10 cellular contexts compared by ENCODE assay signal in the genomic region with DNA sequence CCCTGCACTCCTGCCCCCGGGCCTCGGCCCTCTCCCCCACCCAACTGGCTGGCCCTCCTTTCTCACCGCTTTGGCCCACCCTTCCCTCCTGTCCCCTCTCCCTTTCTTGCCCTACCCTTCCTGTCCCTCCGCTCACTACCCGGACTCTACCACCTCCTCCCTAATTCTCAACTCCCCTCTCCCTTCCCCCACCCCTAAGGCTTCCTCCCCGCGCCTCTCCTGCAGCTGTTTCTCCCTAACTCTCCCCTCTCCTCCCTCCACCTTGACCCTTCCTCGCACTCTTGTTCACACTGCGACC. TPM values are rescaled to one million over a fixed set of nuclear protein-coding genes. Genes with fewer than 3 reads are reported as not detected.
DNase-seq lines count a peak whose midpoint lies in the region; ATAC-seq and TF ChIP-seq lines count a peak whose summit lies in the region.
"Had no signal": no experiment of that assay in that cellular context is flagged by ENCODE, and none has a peak within 500 bp of the region (broad histone marks: within the 10 kb centered on the region; RNA-seq: fewer than 3 reads in every experiment).

No MANE protein-coding gene starts in this region.

- H3K36me3 Mint-ChIP-seq in T-helper 1 cell treated with Interleukin-12 subunit alpha and Interleukin-12 subunit beta and Interleukin-4 antibody, amounts not matched to agents 30 μg/mL and 1 μg/mL, for 36 hours (ENCODE audit: low read depth) = no peaks in the 10 kb centered on the region

- intact Hi-C loops in right lobe of liver (cut with DNase I) = no loop called here

- H3K4me3 ChIP-seq in cardiac fibroblast (replicated peaks in 1 of 2; ENCODE audit: low read depth in 2 of 2, low read length in 2 of 2) (peak overlapping the region; percentile 39 to 43), right lobe of liver (peak overlapping the region; percentile 41 to 61 (median 58)), BE2C (ENCODE audit: low read depth, low read length) (no peak overlapping the region)
- H3K4me3 ChIP-seq: HAP-1 had no signal

- H3K4me3 Mint-ChIP-seq in T-helper 1 cell treated with Interleukin-12 subunit alpha and Interleukin-12 subunit beta and Interleukin-4 antibody, amounts not matched to agents 30 μg/mL and 1 μg/mL, for 36 hours = peak overlapping the region; percentile 76

- no peak for DNase-seq in T-helper 1 cell
- no peak for DNase-seq in cardiac fibroblast (ENCODE audit: low read depth in 2 of 2)
- no peak for DNase-seq in right lobe of liver
- no peak for DNase-seq in BE2C

- H3K27me3 ChIP-seq in right lobe of liver (no peaks in the 10 kb centered on the region), BE2C (no peaks in the 10 kb centered on the region)

- H3K9me3 ChIP-seq in right lobe of liver = no peaks in the 10 kb centered on the region
- no peaks in the 10 kb centered on the region for H3K9me3 ChIP-seq in BE2C
- H3K9me3 ChIP-seq: HAP-1 had no signal

- H3K4me1 Mint-ChIP-seq in T-helper 1 cell treated with Interleukin-12 subunit alpha and Interleukin-12 subunit beta and Interleukin-4 antibody, amounts not matched to agents 30 μg/mL and 1 μg/mL, for 36 hours (ENCODE audit: low read depth) = peaks cover 19% of the 10 kb centered on the region

- H3K27ac ChIP-seq in right lobe of liver = peak overlapping the region; percentile 51 to 75 (median 70)
- H3K27ac ChIP-seq in temporal lobe (ENCODE audit: low read depth, low read length) = peak overlapping the region; percentile 44
- H3K27ac ChIP-seq: 22Rv1 had no signal

- 12% methylated on average over 7 of the region's 9 CpGs for WGBS in right lobe of liver (ENCODE audit: insufficient coverage, low coverage, low lambda C conversion rate, missing lambda C conversion rate)

- H3K4me1 ChIP-seq in right lobe of liver = peaks cover 0 to 5% (median 2%) of the 10 kb centered on the region in 4 donors
- no peaks in the 10 kb centered on the region for H3K4me1 ChIP-seq in BE2C

- ATAC-seq in right lobe of liver (peak; percentile 20 to 38 (median 21)), GM18868 (IDR thresholded peaks at IDR 0.05; ENCODE audit: unreplicated experiment) (no peak), HG03039 (IDR thresholded peaks at IDR 0.05; ENCODE audit: unreplicated experiment) (no peak)

- no peak for TF ChIP-seq POLR2A in right lobe of liver (IDR thresholded peaks at IDR 0.05)

- no peaks in the 10 kb centered on the region for H3K36me3 ChIP-seq in right lobe of liver
- no peaks in the 10 kb centered on the region for H3K36me3 ChIP-seq in BE2C
- H3K36me3 ChIP-seq: HAP-1 had no signal

- TF ChIP-seq CTCF in cardiac fibroblast (IDR thresholded peaks at IDR 0.05; ENCODE audit: low read depth, low read length) (no peak), right lobe of liver (IDR thresholded peaks at IDR 0.05) (no peak), BE2C (IDR thresholded peaks at IDR 0.05; ENCODE audit: low read depth, low read length) (no peak)

- peaks cover 34% of the 10 kb centered on the region for H3K27me3 Mint-ChIP-seq in T-helper 1 cell treated with Interleukin-12 subunit alpha and Interleukin-12 subunit beta and Interleukin-4 antibody, amounts not matched to agents 30 μg/mL and 1 μg/mL, for 36 hours (ENCODE audit: low read depth)

- peak overlapping the region; percentile 49 for H3K27ac Mint-ChIP-seq in T-helper 1 cell treated with Interleukin-12 subunit alpha and Interleukin-12 subunit beta and Interleukin-4 antibody, amounts not matched to agents 30 μg/mL and 1 μg/mL, for 36 hours

- H3K9me3 Mint-ChIP-seq in T-helper 1 cell treated with Interleukin-12 subunit alpha and Interleukin-12 subunit beta and Interleukin-4 antibody, amounts not matched to agents 30 μg/mL and 1 μg/mL, for 36 hours = no peaks in the 10 kb centered on the region

RNA-seq across cellular contexts. Expression of gene SLC15A3, which starts 0.4 kb away (rescaled TPM):
- total RNA-seq in right lobe of liver = 10 to 100 TPM in 3 of 6 experiments, 1 to 10 TPM in 3; 7.2 to 22.2 (median 9.2) TPM
- total RNA-seq in temporal lobe = 2.0 TPM
- not detected for polyA plus RNA-seq in BE2C (2012; ENCODE audit: insufficient read depth, insufficient read length, low read depth)

RNA-seq across cellular contexts. Expression of gene CD6, which starts 19.9 kb away (rescaled TPM):
- total RNA-seq in right lobe of liver = 1 to 10 TPM in 1 of 6 experiments, under 1 TPM in 5; 0.29 to 2.4 (median 0.52) TPM
- 0.74 TPM for total RNA-seq in temporal lobe
- polyA plus RNA-seq in BE2C (2012; ENCODE audit: insufficient read depth, insufficient read length, low read depth) = not detected

RNA-seq across cellular contexts. Expression of gene TMEM132A, which starts 27.3 kb away (rescaled TPM):
- total RNA-seq in right lobe of liver (1 to 10 TPM in 4 of 6 experiments, under 1 TPM in 2; 0.76 to 4.2 (median 1.7) TPM), temporal lobe (105 TPM)
- polyA plus RNA-seq in BE2C (2012; ENCODE audit: insufficient read depth, insufficient read length, low read depth) = 365 TPM

RNA-seq across cellular contexts. Expression of gene TMEM109, which starts 37.6 kb away (rescaled TPM):
- total RNA-seq in right lobe of liver (10 to 100 TPM; 29.0 to 40.9 (median 34.1) TPM), temporal lobe (9.1 TPM)
- 44.4 TPM for polyA plus RNA-seq in BE2C (2012; ENCODE audit: insufficient read depth, insufficient read length, low read depth)

RNA-seq across cellular contexts. Expression of gene PRPF19, which starts 45.2 kb away (rescaled TPM):
- total RNA-seq in right lobe of liver (10 to 100 TPM; 45.5 to 82.6 (median 48.3) TPM), temporal lobe (30.2 TPM)
- polyA plus RNA-seq in BE2C (2012; ENCODE audit: insufficient read depth, insufficient read length, low read depth) = 213 TPM

Comparison
In these comparisons a context has a peak if more than half of its experiments do, and no peak if none do; other contexts are left out.
1. ATAC-seq: peak in right lobe of liver (4 of 4); none in GM18868 (single experiment) and HG03039 (single experiment).
2. RNA of gene TMEM132A, which starts 27.3 kb away (total RNA-seq): 105 TPM in temporal lobe (single experiment); 0.76 to 4.2 TPM in right lobe of liver; every median in the first group is over 10 times any median in the second.